In the genomic region with DNA sequence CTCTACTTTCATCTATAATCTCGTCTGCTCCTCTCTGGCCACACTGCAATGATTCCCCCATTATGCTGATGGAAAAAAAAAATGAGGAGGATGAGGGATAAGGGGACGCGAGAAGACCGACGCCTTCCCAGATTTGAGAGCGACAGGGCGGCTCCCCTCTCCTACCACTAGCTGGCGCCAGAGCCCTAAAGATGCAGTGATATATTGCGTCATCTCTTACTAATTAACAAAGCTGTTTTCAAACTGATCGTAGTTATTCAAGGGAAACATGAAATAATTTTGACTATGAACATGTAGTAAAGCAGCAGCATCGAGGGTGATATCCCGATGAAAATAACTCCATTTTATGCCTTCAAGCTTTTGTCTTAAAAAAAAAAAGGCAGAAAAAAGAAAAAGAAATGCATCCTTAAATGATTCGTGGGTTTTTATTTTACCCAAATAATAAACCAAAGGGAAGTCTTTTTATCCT, we compare ENCODE assay signal across 8 cellular contexts. TPM values are rescaled to one million over a fixed set of nuclear protein-coding genes. Genes with fewer than 3 reads are reported as not detected.
DNase-seq lines count a peak whose midpoint lies in the region; ATAC-seq and FAIRE-seq lines count a peak whose summit lies in the region.

No MANE protein-coding gene starts in this region.

- peak; percentile 56 for ATAC-seq in HG03066 (IDR thresholded peaks at IDR 0.05; ENCODE audit: low read depth, unreplicated experiment)

- FAIRE-seq in GM18507 (lab: Jason Lieb, UNC), result peak; percentile 90

- DNase-seq in A172 (ENCODE audit: low spot score) (peak; percentile 83), GM18507 (ENCODE audit: extremely low spot score, insufficient read length, low read depth) (no peak), NCI-H2227 treated with DMSO at 0.1 percent for 48 hours (lab: John Stamatoyannopoulos, UW) (peak; percentile 96), cerebellar cortex (ENCODE audit: low spot score) (peak; percentile 96), kidney tubule cell (ENCODE audit: low spot score) (peak; percentile 85)
- DNase-seq in activated CD4-positive, CD25-positive, alpha-beta regulatory T cell (lab: John Stamatoyannopoulos, UW), result peak; percentile 57 to 76 (median 64)
- DNase-seq in stimulated activated CD4-positive, alpha-beta T cell treated with anti-CD3 and anti-CD28 coated beads, Interleukin-15, amount 100 ng/mL, for 48 hours (ENCODE audit: low read depth in 2 of 2), result peak; percentile 50 to 77

RNA-seq across cellular contexts. Expression of gene HNRNPA3, which starts 48.0 kb away (rescaled TPM):
- total RNA-seq in A172 (2014; rRNA removed; shearing (Covaris generic)), result 37.8 and 41.3 TPM in 2 replicates
